Comparison of ENCODE assay signal across 9 cellular contexts in the genomic region with DNA sequence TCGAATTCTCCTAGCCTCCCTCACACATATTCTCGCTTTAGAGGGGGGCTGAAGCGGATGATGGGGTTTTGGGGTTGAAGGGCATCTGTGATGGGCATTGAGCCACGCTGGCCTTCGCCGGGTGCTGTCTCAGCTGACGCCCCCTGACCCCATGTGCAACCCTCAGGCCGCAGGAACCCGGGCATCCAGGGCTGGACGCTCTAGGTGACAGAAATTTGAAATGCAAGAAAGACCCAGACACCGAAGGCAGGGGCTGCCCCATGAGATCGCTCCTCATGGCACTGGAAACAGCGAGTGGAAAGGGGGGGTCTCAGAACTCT. TPM values are rescaled to one million over a fixed set of nuclear protein-coding genes. Genes with fewer than 3 reads are reported as not detected.
DNase-seq lines count a peak whose midpoint lies in the region; ATAC-seq and TF ChIP-seq lines count a peak whose summit lies in the region.
"Had no signal": no experiment of that assay in that cellular context is flagged by ENCODE, and none has a peak within 500 bp of the region (broad histone marks: within the 10 kb centered on the region; RNA-seq: fewer than 3 reads in every experiment).

No MANE protein-coding gene starts in this region.

- H3K4me3 Mint-ChIP-seq in WTC11: peak overlapping the region; percentile 73; the same call in 1 of the 2 replicates

- WGBS in smooth muscle cell (ENCODE audit: low lambda C conversion rate): 88% methylated on average over 13 of the region's 13 CpGs

- H3K79me2 ChIP-seq in smooth muscle cell (ENCODE audit: low read depth): peaks cover 16% of the 10 kb centered on the region

- H3K27me3 Mint-ChIP-seq in WTC11 (ENCODE audit: low read depth): peaks cover 47% of the 10 kb centered on the region

- H3K9ac ChIP-seq in smooth muscle cell (ENCODE audit: low read depth): no peak overlapping the region

- TF ChIP-seq CTCF in HFF-Myc (IDR thresholded peaks at IDR 0.05; ENCODE audit: low read depth, low read length, missing control alignments) (no peak), WTC11 (IDR thresholded peaks at IDR 0.05) (no peak), left ventricle myocardium inferior (IDR thresholded peaks at IDR 0.05; ENCODE audit: borderline replicate concordance) (no peak), smooth muscle cell (IDR thresholded peaks at IDR 0.05; ENCODE audit: borderline replicate concordance, insufficient read depth, poor library complexity, severe bottlenecking) (no peak), BE2C (IDR thresholded peaks at IDR 0.05; ENCODE audit: low read depth, low read length) (no peak)

- H3K4me3 ChIP-seq in HFF-Myc (replicated peaks; ENCODE audit: low read depth, low read length) (peak overlapping the region; percentile 71), left ventricle myocardium inferior (peak overlapping the region; percentile 95), smooth muscle cell (peak overlapping the region; percentile 85), BE2C (ENCODE audit: low read depth, low read length) (no peak overlapping the region)

- H3K4me1 Mint-ChIP-seq in WTC11: peaks cover 11% of the 10 kb centered on the region

- no peaks in the 10 kb centered on the region for H3F3A ChIP-seq in smooth muscle cell (ENCODE audit: low read depth)

- ATAC-seq in WTC11: no peak

- CTCF ChIA-PET in WTC11 (lab: Charles Lee): interaction anchor here (1.6 kb wide), 1 partner anchor 28 kb away, joined by 4 read pairs; no protein-coding TSS in a partner anchor

- no peak overlapping the region for H3K27ac Mint-ChIP-seq in WTC11

- POLR2A ChIA-PET in WTC11 (lab: Charles Lee): interaction anchor here (1.4 kb wide), 1 partner anchor 75 kb away, joined by 3 read pairs; no protein-coding TSS in a partner anchor

- no peaks in the 10 kb centered on the region for H3K36me3 ChIP-seq in left ventricle myocardium inferior
- no peaks in the 10 kb centered on the region for H3K36me3 ChIP-seq in smooth muscle cell (ENCODE audit: low read depth)
- H3K36me3 ChIP-seq in BE2C: no peaks in the 10 kb centered on the region; the same call in 1 of the 2 replicates

- H3K27ac ChIP-seq in left ventricle myocardium inferior (replicated peaks): peak overlapping the region; percentile 79
- H3K27ac ChIP-seq in smooth muscle cell (ENCODE audit: low read depth): no peak overlapping the region

- H3K4me2 ChIP-seq in smooth muscle cell: peak overlapping the region; percentile 94

- H3K4me1 ChIP-seq in left ventricle myocardium inferior: peaks cover 44% of the 10 kb centered on the region
- peaks cover 10% of the 10 kb centered on the region for H3K4me1 ChIP-seq in smooth muscle cell (ENCODE audit: low read depth)
- H3K4me1 ChIP-seq in BE2C: 0 out of 2 replicates have a peak, but pooled peaks cover 2% of the 10 kb centered on the region

- no peak for DNase-seq in HFF-Myc (ENCODE audit: extremely low read depth, low read depth)
- no peak for DNase-seq in WTC11 (ENCODE audit: low spot score)
- DNase-seq in left ventricle myocardium inferior: peak; percentile 16
- DNase-seq in smooth muscle cell (lab: John Stamatoyannopoulos, UW; ENCODE audit: unreplicated experiment): no peak
- no peak for DNase-seq in SW480 (ENCODE audit: low spot score)
- DNase-seq in LoVo (ENCODE audit: low spot score): no peak
- DNase-seq in SIG-M5 (lab: John Stamatoyannopoulos, UW): no peak
- no peak for DNase-seq in BE2C

- H4K20me1 ChIP-seq in smooth muscle cell (ENCODE audit: low read depth): no peaks in the 10 kb centered on the region

- peaks cover 9% of the 10 kb centered on the region; the same call in 1 of the 2 replicates for H3K36me3 Mint-ChIP-seq in WTC11

- peaks cover 16% of the 10 kb centered on the region for H3K9me3 Mint-ChIP-seq in WTC11

- intact Hi-C loops in left ventricle myocardium inferior (cut with micrococcal nuclease): no loop called here

- no peaks in the 10 kb centered on the region for H3K9me3 ChIP-seq in left ventricle myocardium inferior (replicated peaks)
- H3K9me3 ChIP-seq in smooth muscle cell (replicated peaks; ENCODE audit: low read depth): no peaks in the 10 kb centered on the region
- H3K9me3 ChIP-seq in BE2C: peaks cover 7% of the 10 kb centered on the region

- peak overlapping the region; percentile 74 for H2AFZ ChIP-seq in smooth muscle cell (ENCODE audit: low read depth)

- H3K27me3 ChIP-seq in left ventricle myocardium inferior (ENCODE audit: low read depth) (no peaks in the 10 kb centered on the region), smooth muscle cell (ENCODE audit: low read depth) (no peaks in the 10 kb centered on the region), BE2C (no peaks in the 10 kb centered on the region)

TF ChIP-seq in WTC11, 78 proteins besides CTCF, POLR2A, EP300 and RAD21:
- TF ChIP-seq ZNF416 (CRISPR knock-in tag; IDR thresholded peaks at IDR 0.05): no peak
- TF ChIP-seq NR3C1 (CRISPR knock-in tag; conservative IDR thresholded peaks at IDR 0.05; ENCODE audit: low read depth): peak; percentile 51; the same call in 1 of the 2 replicates

RNA-seq across cellular contexts. Expression of a gene that starts 0.7 kb away (rescaled TPM):
- total RNA-seq in WTC11 (2021) (6.4 to 7.7 TPM (median 6.5 TPM) in 3 replicates), left ventricle myocardium inferior (5.6 TPM), smooth muscle cell (12.6 and 15.3 TPM in 2 replicates)
- polyA plus RNA-seq in smooth muscle cell: 9.9 and 12.0 TPM in 2 replicates
- 14.4 TPM for polyA plus RNA-seq in BE2C (2012; ENCODE audit: insufficient read depth, insufficient read length, low read depth)

RNA-seq across cellular contexts. Expression of a gene that starts 25.5 kb away (rescaled TPM):
- total RNA-seq in WTC11 (2021) (4.0 to 6.2 TPM (median 5.6 TPM) in 3 replicates), left ventricle myocardium inferior (2.1 TPM), smooth muscle cell (7.5 and 14.2 TPM in 2 replicates)
- polyA plus RNA-seq in smooth muscle cell: 7.0 and 7.3 TPM in 2 replicates
- 14.9 TPM for polyA plus RNA-seq in BE2C (2012; ENCODE audit: insufficient read depth, insufficient read length, low read depth)

RNA-seq across cellular contexts. Expression of a gene that starts 44.3 kb away (rescaled TPM):
- total RNA-seq in WTC11 (2021) (not detected in 3 replicates), left ventricle myocardium inferior (not detected), smooth muscle cell (not detected in 2 replicates)
- not detected in 2 replicates for polyA plus RNA-seq in smooth muscle cell
- not detected for polyA plus RNA-seq in BE2C (2012; ENCODE audit: insufficient read depth, insufficient read length, low read depth)
- total RNA-seq: NCI-H460 had no signal

RNA-seq across cellular contexts. Expression of a gene that starts 53.9 kb away (rescaled TPM):
- total RNA-seq in WTC11 (2021): 6.9 to 13.2 TPM (median 7.9 TPM) in 3 replicates
- 12.9 TPM for total RNA-seq in left ventricle myocardium inferior
- 6.2 and 6.6 TPM in 2 replicates for total RNA-seq in smooth muscle cell
- 5.6 and 7.3 TPM in 2 replicates for polyA plus RNA-seq in smooth muscle cell
- 6.9 TPM for polyA plus RNA-seq in BE2C (2012; ENCODE audit: insufficient read depth, insufficient read length, low read depth)

RNA-seq across cellular contexts. Expression of a gene that starts 54.1 kb away (rescaled TPM):
- total RNA-seq in WTC11 (2021) (14.5 to 18.4 TPM (median 17.4 TPM) in 3 replicates), left ventricle myocardium inferior (109 TPM), smooth muscle cell (3.2 and 3.6 TPM in 2 replicates)
- polyA plus RNA-seq in smooth muscle cell: 2.9 and 6.1 TPM in 2 replicates
- polyA plus RNA-seq in BE2C (2012; ENCODE audit: insufficient read depth, insufficient read length, low read depth): 3.4 TPM
